9 cellular contexts compared by ENCODE assay signal in the genomic region with DNA sequence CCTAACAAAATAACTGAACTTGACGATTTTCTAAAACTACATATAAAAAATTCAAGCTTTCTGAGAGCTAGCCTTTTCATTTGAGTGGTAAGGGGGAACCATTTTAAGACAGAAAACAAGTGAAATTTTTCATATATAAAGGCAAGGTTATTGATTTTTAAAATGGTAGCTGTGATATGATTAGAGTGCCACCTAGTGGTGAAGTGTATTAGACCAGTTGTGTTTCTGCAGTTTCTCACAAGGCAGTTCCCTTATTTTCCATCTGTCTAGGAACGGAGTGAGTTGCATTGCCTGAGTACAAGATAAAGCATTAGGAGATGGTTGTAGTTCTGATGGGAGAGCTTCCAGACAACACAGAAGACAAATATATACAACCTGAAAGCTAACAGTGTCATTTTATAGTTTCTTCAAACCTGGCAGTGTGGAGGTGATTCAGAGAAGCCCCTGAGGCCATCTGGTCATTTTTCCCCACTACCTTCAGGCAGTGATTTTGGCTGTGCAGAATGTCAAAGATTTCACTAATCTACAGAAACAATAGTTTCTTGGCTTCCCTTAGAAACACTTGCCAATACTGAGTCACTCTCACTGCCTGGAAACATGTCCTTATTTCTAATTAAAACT.
DNase-seq lines count a peak whose midpoint lies in the region; TF ChIP-seq lines count a peak whose summit lies in the region.
"Had no signal": no experiment of that assay in that cellular context is flagged by ENCODE, and none has a peak within 500 bp of the region (broad histone marks: within the 10 kb centered on the region; RNA-seq: fewer than 3 reads in every experiment).

No MANE protein-coding gene starts in this region.

- no peaks in the 10 kb centered on the region for H3K27me3 ChIP-seq in Loucy (ENCODE audit: insufficient read depth, low read length, poor library complexity, severe bottlenecking)

- peak; percentile 54 for DNase-seq in GM03348 (ENCODE audit: low spot score)
- DNase-seq in H4 (ENCODE audit: low spot score) = peak; percentile 50
- peak; percentile 37 for DNase-seq in SHP77 treated with DMSO at 0.1 percent for 48 hours (lab: John Stamatoyannopoulos, UW)
- DNase-seq in epithelial cell of proximal tubule (ENCODE audit: low read depth) = peak; percentile 38
- DNase-seq in neural crest cell (ENCODE audit: low read depth, low spot score) = peak; percentile 24
- no peak for DNase-seq in NCI-H1048 (lab: John Stamatoyannopoulos, UW)
- no peak for DNase-seq in activated T-cell treated with anti-CD3 and anti-CD28 coated beads, Interleukin-2, amount 50 U/mL, for 24 hours

- H3K4me1 ChIP-seq in Loucy (ENCODE audit: insufficient read depth, low read length, poor library complexity, severe bottlenecking) = no peaks in the 10 kb centered on the region

- no peaks in the 10 kb centered on the region for H3K36me3 Mint-ChIP-seq in neural crest cell (ENCODE audit: low read depth)
- no peaks in the 10 kb centered on the region for H3K36me3 Mint-ChIP-seq in activated T-cell treated with anti-CD3 and anti-CD28 coated beads, Interleukin-2, amount 50 U/mL, for 24 hours (ENCODE audit: low read depth)
- H3K36me3 Mint-ChIP-seq: activated naive CD4-positive, alpha-beta T cell treated with anti-CD3 and anti-CD28 coated beads, Interleukin-2, amount 50 U/mL, for 72 hours had no signal

- H3K4me3 Mint-ChIP-seq in neural crest cell = no peak overlapping the region
- H3K4me3 Mint-ChIP-seq in activated T-cell treated with anti-CD3 and anti-CD28 coated beads, Interleukin-2, amount 50 U/mL, for 24 hours = no peak overlapping the region

- H3K9ac ChIP-seq in Loucy (ENCODE audit: low read depth, low read length, poor library complexity, severe bottlenecking) = no peak overlapping the region

- no peaks in the 10 kb centered on the region for H3K9me3 ChIP-seq in Loucy (ENCODE audit: insufficient read depth, low read depth, low read length)

- no peaks in the 10 kb centered on the region for H3K79me2 ChIP-seq in Loucy (ENCODE audit: insufficient read depth, low read length)

- H3K4me3 ChIP-seq in Loucy (ENCODE audit: low read length, poor library complexity, severe bottlenecking) (no peak overlapping the region), epithelial cell of proximal tubule (ENCODE audit: low read depth, low read length) (no peak overlapping the region)

- no peaks in the 10 kb centered on the region for H3F3A ChIP-seq in Loucy (ENCODE audit: low read depth)

- no peak overlapping the region for H3K27ac Mint-ChIP-seq in neural crest cell (ENCODE audit: unreplicated experiment)
- no peak overlapping the region for H3K27ac Mint-ChIP-seq in activated T-cell treated with anti-CD3 and anti-CD28 coated beads, Interleukin-2, amount 50 U/mL, for 24 hours
- H3K27ac Mint-ChIP-seq: activated naive CD4-positive, alpha-beta T cell treated with anti-CD3 and anti-CD28 coated beads, Interleukin-2, amount 50 U/mL, for 72 hours had no signal

- TF ChIP-seq CTCF in Loucy (conservative IDR thresholded peaks at IDR 0.05; ENCODE audit: low read length) = peak; percentile 96
- peak; percentile 82 for TF ChIP-seq CTCF in epithelial cell of proximal tubule (conservative IDR thresholded peaks at IDR 0.05; ENCODE audit: low read depth, low read length)
- TF ChIP-seq CTCF in neural crest cell (conservative IDR thresholded peaks at IDR 0.05) = peak; percentile 95

- H3K27me3 Mint-ChIP-seq in neural crest cell (ENCODE audit: low read depth) = no peaks in the 10 kb centered on the region
- H3K27me3 Mint-ChIP-seq in activated T-cell treated with anti-CD3 and anti-CD28 coated beads, Interleukin-2, amount 50 U/mL, for 24 hours = peaks cover 4% of the 10 kb centered on the region

- no peaks in the 10 kb centered on the region for H4K20me1 ChIP-seq in Loucy (ENCODE audit: insufficient read depth, low read length, poor library complexity, severe bottlenecking)

- no peaks in the 10 kb centered on the region for H3K9me3 Mint-ChIP-seq in neural crest cell
- no peaks in the 10 kb centered on the region for H3K9me3 Mint-ChIP-seq in activated T-cell treated with anti-CD3 and anti-CD28 coated beads, Interleukin-2, amount 50 U/mL, for 24 hours
- H3K9me3 Mint-ChIP-seq: activated naive CD4-positive, alpha-beta T cell treated with anti-CD3 and anti-CD28 coated beads, Interleukin-2, amount 50 U/mL, for 72 hours had no signal

- H3K4me1 Mint-ChIP-seq in neural crest cell = peaks cover 5% of the 10 kb centered on the region
- H3K4me1 Mint-ChIP-seq in activated T-cell treated with anti-CD3 and anti-CD28 coated beads, Interleukin-2, amount 50 U/mL, for 24 hours (ENCODE audit: low read depth) = no peaks in the 10 kb centered on the region

- no peaks in the 10 kb centered on the region for H3K36me3 ChIP-seq in Loucy (ENCODE audit: insufficient read depth, low read length)

- no peak overlapping the region; the same call in 1 of the 2 replicates for H2AFZ ChIP-seq in Loucy (ENCODE audit: low read length)

- H3K4me2 ChIP-seq in Loucy (ENCODE audit: low read depth, low read length, poor library complexity, severe bottlenecking) = no peak overlapping the region

- H3K9me2 ChIP-seq in Loucy (replicated peaks; ENCODE audit: low read depth, low read length) = no peaks in the 10 kb centered on the region

Comparison
In these comparisons a context has a peak if more than half of its experiments do, and no peak if none do; other contexts are left out.
1. DNase-seq: peak in GM03348 (single experiment), H4 (single experiment), SHP77 treated with DMSO at 0.1 percent for 48 hours (single experiment), epithelial cell of proximal tubule (single experiment) and neural crest cell (single experiment); none in NCI-H1048 (single experiment) and activated T-cell treated with anti-CD3 and anti-CD28 coated beads, Interleukin-2, amount 50 U/mL, for 24 hours (single experiment).
2. Peak in every context shown above with its lines, with median percentiles within 50 percentile points of each other: CTCF ChIP-seq.